Comparison of ENCODE assay signal across 1 cellular context in genomic region chr1:64823691-64824476, GRCh38.
TF ChIP-seq lines count a peak whose summit lies in the region.

No MANE protein-coding gene starts in this region.

TF ChIP-seq in HepG2, 621 proteins besides CTCF, POLR2A, EP300 and RAD21 (continued from another document):
- TF ChIP-seq ZBTB46 (CRISPR knock-in tag; IDR thresholded peaks at IDR 0.05; ENCODE audit: borderline replicate concordance) (no peak), CEBPG (CRISPR knock-in tag; IDR thresholded peaks at IDR 0.05) (0 out of 2 replicates have a peak, but pooled peaks have one; percentile 26), TRIM22 (IDR thresholded peaks at IDR 0.05) (no peak), HNF4G (IDR thresholded peaks at IDR 0.05; ENCODE audit: borderline replicate concordance, low read depth, low read length) (no peak), HNF4G (CRISPR knock-in tag; IDR thresholded peaks at IDR 0.05; ENCODE audit: borderline replicate concordance, low read depth) (no peak), SMARCE1 (IDR thresholded peaks at IDR 0.05; ENCODE audit: borderline replicate concordance) (no peak), ZNF33B (CRISPR knock-in tag; IDR thresholded peaks at IDR 0.05) (no peak), ZBTB21 (CRISPR knock-in tag; IDR thresholded peaks at IDR 0.05) (no peak), ZFAT (CRISPR knock-in tag; conservative IDR thresholded peaks at IDR 0.05) (no peak), NR2C2 (CRISPR knock-in tag; IDR thresholded peaks at IDR 0.05; ENCODE audit: borderline replicate concordance) (no peak; the same call in 1 of the 2 replicates), MIER3 (CRISPR knock-in tag; IDR thresholded peaks at IDR 0.05; ENCODE audit: borderline replicate concordance) (no peak), DMTF1 (CRISPR knock-in tag; IDR thresholded peaks at IDR 0.05) (no peak), RBM39 (IDR thresholded peaks at IDR 0.05; ENCODE audit: low read depth, low read length, poor library complexity, severe bottlenecking) (no peak), ATM (IDR thresholded peaks at IDR 0.05; ENCODE audit: borderline replicate concordance) (no peak), SNAI1 (CRISPR knock-in tag; IDR thresholded peaks at IDR 0.05; ENCODE audit: borderline replicate concordance) (no peak), POLR2AphosphoS2 (IDR thresholded peaks at IDR 0.05; ENCODE audit: low read depth, low read length) (no peak), ARNT2 (CRISPR knock-in tag; IDR thresholded peaks at IDR 0.05; ENCODE audit: low read depth) (no peak), MIXL1 (CRISPR knock-in tag; IDR thresholded peaks at IDR 0.05) (0 out of 2 replicates have a peak, but pooled peaks have one; percentile 17), ZNF280D (CRISPR knock-in tag; IDR thresholded peaks at IDR 0.05) (no peak), ZNF333 (CRISPR knock-in tag; IDR thresholded peaks at IDR 0.05; ENCODE audit: borderline replicate concordance) (no peak), TBL1XR1 (IDR thresholded peaks at IDR 0.05; ENCODE audit: borderline replicate concordance, low read length, partially characterized antibody) (no peak), ZNF275 (CRISPR knock-in tag; IDR thresholded peaks at IDR 0.05; ENCODE audit: borderline replicate concordance) (no peak), PHF5A (CRISPR knock-in tag; IDR thresholded peaks at IDR 0.05; ENCODE audit: low read depth, unreplicated experiment) (no peak), YY1 (IDR thresholded peaks at IDR 0.05; ENCODE audit: insufficient read depth, insufficient replicate concordance, low read depth, low read length) (no peak), ZNF337 (CRISPR knock-in tag; IDR thresholded peaks at IDR 0.05; ENCODE audit: borderline replicate concordance, low read depth) (no peak), TFE3 (CRISPR knock-in tag; IDR thresholded peaks at IDR 0.05) (no peak), RBAK (CRISPR knock-in tag; IDR thresholded peaks at IDR 0.05) (no peak), ZBTB10 (CRISPR knock-in tag; IDR thresholded peaks at IDR 0.05; ENCODE audit: borderline replicate concordance) (no peak), ATF7 (IDR thresholded peaks at IDR 0.05) (no peak), ATF7 (CRISPR knock-in tag; IDR thresholded peaks at IDR 0.05) (no peak), FOSL2 (CRISPR knock-in tag; IDR thresholded peaks at IDR 0.05) (no peak), ARID5B (CRISPR knock-in tag; IDR thresholded peaks at IDR 0.05) (peak; percentile 54), ZNF572 (CRISPR knock-in tag; IDR thresholded peaks at IDR 0.05) (no peak)
